Comparison of ENCODE assay signal across 1 cellular context in genomic region chr4:44678094-44679023, GRCh38.
TF ChIP-seq lines count a peak whose summit lies in the region.

GUF1 (plus strand) TSS chr4:44678420; CDS start chr4:44678623, 203 bp downstream.

TF ChIP-seq in K562, 482 proteins besides CTCF, POLR2A, EP300 and RAD21 (continued from another document and continues in another):
- no peak for TF ChIP-seq ZHX1 (conservative IDR thresholded peaks at IDR 0.05; ENCODE audit: low read length)
- no peak for TF ChIP-seq MEF2A (IDR thresholded peaks at IDR 0.05; ENCODE audit: control insufficient read depth, low read depth, low read length)
- no peak for TF ChIP-seq RBM39 (optimal IDR thresholded peaks at IDR 0.05; ENCODE audit: low read depth, low read length)
- no peak for TF ChIP-seq XRCC4 (IDR thresholded peaks at IDR 0.05; ENCODE audit: extremely low read depth, insufficient read depth, insufficient read length)
- TF ChIP-seq ZC3H4 (CRISPR knock-in tag; IDR thresholded peaks at IDR 0.05; ENCODE audit: borderline replicate concordance) = no peak
- TF ChIP-seq ZNF354B (CRISPR knock-in tag; IDR thresholded peaks at IDR 0.05) = no peak
- TF ChIP-seq HEY1 (CRISPR knock-in tag; IDR thresholded peaks at IDR 0.05; ENCODE audit: borderline replicate concordance) = no peak
- TF ChIP-seq ZNF766 (CRISPR knock-in tag; conservative IDR thresholded peaks at IDR 0.05) = 0 out of 2 replicates have a peak, but pooled peaks have one; percentile 20
- no peak for TF ChIP-seq PTBP1 (IDR thresholded peaks at IDR 0.05; ENCODE audit: low read depth, low read length)
- no peak for TF ChIP-seq ZNF398 (CRISPR knock-in tag; IDR thresholded peaks at IDR 0.05)
- peak in 1 of 2 experiments; percentile 94; a peak in 2 of 4 replicates for TF ChIP-seq HDAC1 (IDR thresholded peaks at IDR 0.05)
- 0 out of 2 replicates have a peak, but pooled peaks have one; percentile 52 for TF ChIP-seq PKNOX1 (IDR thresholded peaks at IDR 0.05)
- TF ChIP-seq SMARCB1 (IDR thresholded peaks at IDR 0.05; ENCODE audit: insufficient read length, low read depth) = no peak
- TF ChIP-seq ZNF133 (CRISPR knock-in tag; IDR thresholded peaks at IDR 0.05) = no peak
- TF ChIP-seq HMG20A (CRISPR knock-in tag; conservative IDR thresholded peaks at IDR 0.05) = no peak
- no peak; the same call in 1 of the 2 replicates for TF ChIP-seq SMARCA4 (IDR thresholded peaks at IDR 0.05)
- no peak for TF ChIP-seq RBM15 (IDR thresholded peaks at IDR 0.05; ENCODE audit: insufficient read depth, low read length)
- TF ChIP-seq ZC3H8 (IDR thresholded peaks at IDR 0.05) = no peak
- TF ChIP-seq ETV1 (tag; conservative IDR thresholded peaks at IDR 0.05; ENCODE audit: low read depth) = peak; percentile 85
- no peak for TF ChIP-seq U2AF1 (optimal IDR thresholded peaks at IDR 0.05; ENCODE audit: low read depth, low read length)
- TF ChIP-seq ZNF436 (CRISPR knock-in tag; IDR thresholded peaks at IDR 0.05) = no peak
- no peak for TF ChIP-seq PHF21A (IDR thresholded peaks at IDR 0.05; ENCODE audit: borderline replicate concordance, low read depth)
- TF ChIP-seq SIRT6 (IDR thresholded peaks at IDR 0.05; ENCODE audit: low read depth, low read length) = no peak
- peak; percentile 92 for TF ChIP-seq SUPT5H (IDR thresholded peaks at IDR 0.05)
- no peak for TF ChIP-seq ZNF134 (CRISPR knock-in tag; conservative IDR thresholded peaks at IDR 0.05)
- no peak for TF ChIP-seq TGIF2 (CRISPR knock-in tag; IDR thresholded peaks at IDR 0.05)
- no peak for TF ChIP-seq CREB5 (CRISPR knock-in tag; IDR thresholded peaks at IDR 0.05)
- peak; percentile 94 for TF ChIP-seq RAD51 (IDR thresholded peaks at IDR 0.05; ENCODE audit: borderline replicate concordance, low read depth)
- no peak for TF ChIP-seq EZH2 (IDR thresholded peaks at IDR 0.05; ENCODE audit: borderline replicate concordance, low read depth, low read length)
- TF ChIP-seq ZNF449 (CRISPR knock-in tag; IDR thresholded peaks at IDR 0.05) = no peak
- no peak for TF ChIP-seq RERE (CRISPR knock-in tag; IDR thresholded peaks at IDR 0.05; ENCODE audit: borderline replicate concordance)
- no peak for TF ChIP-seq TSHZ1 (CRISPR knock-in tag; IDR thresholded peaks at IDR 0.05)
- no peak for TF ChIP-seq CLOCK (CRISPR knock-in tag; IDR thresholded peaks at IDR 0.05; ENCODE audit: borderline replicate concordance)
- no peak for TF ChIP-seq NFYB (IDR thresholded peaks at IDR 0.05; ENCODE audit: extremely low read depth, insufficient read length)
- no peak for TF ChIP-seq POLR2AphosphoS2 (IDR thresholded peaks at IDR 0.05; ENCODE audit: low read length)
- TF ChIP-seq TBL1XR1 (IDR thresholded peaks at IDR 0.05; ENCODE audit: low read length in 2 of 2) = peak in 1 of 2 experiments; percentile 84; a peak in 2 of 4 replicates
- no peak for TF ChIP-seq SRSF9 (IDR thresholded peaks at IDR 0.05; ENCODE audit: borderline replicate concordance, low read depth, low read length)
- no peak for TF ChIP-seq ELK3 (CRISPR knock-in tag; IDR thresholded peaks at IDR 0.05)
